ENCODE assay signal across 1 cellular context in genomic region chr18:2952605-2953004, GRCh38.
TF ChIP-seq lines count a peak whose summit lies in the region.

No MANE protein-coding gene starts in this region.

TF ChIP-seq in SK-N-SH, 30 proteins besides CTCF, POLR2A, EP300 and RAD21 (continued from another document):
- TF ChIP-seq, protein P1, sequence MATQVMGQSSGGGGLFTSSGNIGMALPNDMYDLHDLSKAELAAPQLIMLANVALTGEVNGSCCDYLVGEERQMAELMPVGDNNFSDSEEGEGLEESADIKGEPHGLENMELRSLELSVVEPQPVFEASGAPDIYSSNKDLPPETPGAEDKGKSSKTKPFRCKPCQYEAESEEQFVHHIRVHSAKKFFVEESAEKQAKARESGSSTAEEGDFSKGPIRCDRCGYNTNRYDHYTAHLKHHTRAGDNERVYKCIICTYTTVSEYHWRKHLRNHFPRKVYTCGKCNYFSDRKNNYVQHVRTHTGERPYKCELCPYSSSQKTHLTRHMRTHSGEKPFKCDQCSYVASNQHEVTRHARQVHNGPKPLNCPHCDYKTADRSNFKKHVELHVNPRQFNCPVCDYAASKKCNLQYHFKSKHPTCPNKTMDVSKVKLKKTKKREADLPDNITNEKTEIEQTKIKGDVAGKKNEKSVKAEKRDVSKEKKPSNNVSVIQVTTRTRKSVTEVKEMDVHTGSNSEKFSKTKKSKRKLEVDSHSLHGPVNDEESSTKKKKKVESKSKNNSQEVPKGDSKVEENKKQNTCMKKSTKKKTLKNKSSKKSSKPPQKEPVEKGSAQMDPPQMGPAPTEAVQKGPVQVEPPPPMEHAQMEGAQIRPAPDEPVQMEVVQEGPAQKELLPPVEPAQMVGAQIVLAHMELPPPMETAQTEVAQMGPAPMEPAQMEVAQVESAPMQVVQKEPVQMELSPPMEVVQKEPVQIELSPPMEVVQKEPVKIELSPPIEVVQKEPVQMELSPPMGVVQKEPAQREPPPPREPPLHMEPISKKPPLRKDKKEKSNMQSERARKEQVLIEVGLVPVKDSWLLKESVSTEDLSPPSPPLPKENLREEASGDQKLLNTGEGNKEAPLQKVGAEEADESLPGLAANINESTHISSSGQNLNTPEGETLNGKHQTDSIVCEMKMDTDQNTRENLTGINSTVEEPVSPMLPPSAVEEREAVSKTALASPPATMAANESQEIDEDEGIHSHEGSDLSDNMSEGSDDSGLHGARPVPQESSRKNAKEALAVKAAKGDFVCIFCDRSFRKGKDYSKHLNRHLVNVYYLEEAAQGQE (IDR thresholded peaks at IDR 0.05; ENCODE audit: low read depth, low read length) = no peak
- no peak for TF ChIP-seq GABPA (IDR thresholded peaks at IDR 0.05; ENCODE audit: low read depth)
- TF ChIP-seq MAX (IDR thresholded peaks at IDR 0.05; ENCODE audit: low read depth) = no peak
- no peak for TF ChIP-seq MEF2A (IDR thresholded peaks at IDR 0.05; ENCODE audit: borderline replicate concordance, low read depth)
- TF ChIP-seq EZH2phosphoT487 (IDR thresholded peaks at IDR 0.05; ENCODE audit: borderline replicate concordance, low read depth) = no peak
- no peak for TF ChIP-seq JUND (IDR thresholded peaks at IDR 0.05)
- no peak for TF ChIP-seq CHD2 (IDR thresholded peaks at IDR 0.05; ENCODE audit: low read length, partially characterized antibody)
- TF ChIP-seq FOSL2 (IDR thresholded peaks at IDR 0.05; ENCODE audit: borderline replicate concordance, low read depth) = no peak
